9 cellular contexts compared by ENCODE assay signal in the genomic region with DNA sequence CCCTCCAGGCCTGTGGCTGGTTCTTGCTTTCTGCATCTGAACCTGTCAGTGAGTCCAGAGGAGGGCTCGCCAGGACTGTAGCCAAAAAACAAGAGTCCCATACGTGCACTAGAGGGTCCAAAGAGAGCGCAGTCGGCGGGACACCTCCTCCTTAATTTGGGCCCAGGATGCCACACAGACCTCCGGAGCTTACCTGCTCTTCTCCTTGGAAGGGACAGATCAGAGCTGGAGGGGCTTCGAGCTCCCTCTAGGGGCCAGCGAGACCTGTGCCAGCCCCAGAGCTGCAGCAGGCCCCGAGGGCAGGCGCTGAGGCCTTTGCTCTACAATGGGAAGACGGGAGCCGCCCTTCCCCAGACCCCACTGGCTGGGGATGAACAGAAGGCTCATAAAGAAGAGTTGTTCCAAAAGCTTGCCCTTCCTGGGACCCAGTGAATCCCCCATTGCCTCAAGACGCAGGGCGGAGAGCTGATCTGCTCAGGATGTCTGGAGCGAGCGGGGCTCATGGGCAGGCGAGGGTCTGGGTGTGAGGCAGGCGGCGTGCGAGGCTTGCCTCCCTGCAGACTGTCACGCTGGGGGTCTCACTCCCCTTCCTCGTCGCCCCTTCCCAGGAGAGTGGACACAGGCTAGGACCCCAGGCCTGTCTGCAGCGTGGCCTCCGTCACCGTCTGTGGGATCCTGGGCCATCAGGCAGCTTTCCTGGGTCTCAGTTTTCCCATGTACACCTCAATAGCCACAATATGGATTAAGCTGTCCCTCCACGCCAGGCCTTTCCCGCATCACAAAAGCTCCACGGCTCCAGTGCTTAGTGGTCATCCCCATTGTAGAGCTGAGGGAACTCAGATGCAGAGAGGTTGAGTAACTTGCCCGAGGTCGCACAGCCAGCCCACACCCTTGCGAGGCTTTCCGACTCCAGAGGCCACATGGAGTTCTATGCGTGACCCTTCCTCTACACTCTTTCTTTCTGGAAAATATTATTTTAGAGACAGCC. TPM values are rescaled to one million over a fixed set of nuclear protein-coding genes. Genes with fewer than 3 reads are reported as not detected.
DNase-seq lines count a peak whose midpoint lies in the region; ATAC-seq and TF ChIP-seq lines count a peak whose summit lies in the region.
"Had no signal": no experiment of that assay in that cellular context is flagged by ENCODE, and none has a peak within 500 bp of the region (broad histone marks: within the 10 kb centered on the region; RNA-seq: fewer than 3 reads in every experiment).

No MANE protein-coding gene starts in this region.

- no peaks in the 10 kb centered on the region for H3K4me1 Mint-ChIP-seq in activated CD4-positive, alpha-beta T cell treated with anti-CD3 and anti-CD28 coated beads, Interleukin-2, amount 10 ng/mL, durations not matched to agents 24 days and 14 days
- no peaks in the 10 kb centered on the region for H3K4me1 Mint-ChIP-seq in activated CD4-positive, alpha-beta T cell treated with anti-CD3 and anti-CD28 coated beads, Interleukin-2, amount 10 ng/mL, durations not matched to agents 7 days and 5 days
- H3K4me1 Mint-ChIP-seq in activated T-helper 17 cell treated with anti-CD3 and anti-CD28 coated beads, Interleukin-2, amount 50 U/mL, for 72 hours: no peaks in the 10 kb centered on the region
- H3K4me1 Mint-ChIP-seq: activated naive CD4-positive, alpha-beta T cell treated with anti-CD3 and anti-CD28 coated beads, Interleukin-2, amount 50 U/mL, for 24 hours had no signal

- 83% methylated on average over 22 of the region's 34 CpGs for WGBS in esophagus muscularis mucosa

- peak in 2 of 3 experiments; percentile 18 to 46 for TF ChIP-seq CTCF in esophagus muscularis mucosa (IDR thresholded peaks at IDR 0.05)

- peaks cover 3% of the 10 kb centered on the region for H3K27me3 Mint-ChIP-seq in activated CD4-positive, alpha-beta T cell treated with anti-CD3 and anti-CD28 coated beads, Interleukin-2, amount 10 ng/mL, durations not matched to agents 24 days and 14 days
- peaks cover 4% of the 10 kb centered on the region for H3K27me3 Mint-ChIP-seq in activated CD4-positive, alpha-beta T cell treated with anti-CD3 and anti-CD28 coated beads, Interleukin-2, amount 10 ng/mL, durations not matched to agents 7 days and 5 days
- H3K27me3 Mint-ChIP-seq in activated T-helper 17 cell treated with anti-CD3 and anti-CD28 coated beads, Interleukin-2, amount 50 U/mL, for 72 hours: peaks cover 40% of the 10 kb centered on the region

- TF ChIP-seq EP300 in esophagus muscularis mucosa (IDR thresholded peaks at IDR 0.05): no peak

- peaks cover 0 to 3% (median 0%) of the 10 kb centered on the region in 4 donors for H3K4me1 ChIP-seq in esophagus muscularis mucosa

- CTCF ChIA-PET in activated CD4-positive, alpha-beta T cell treated with anti-CD3 and anti-CD28 coated beads, Interleukin-2, amount 10 ng/mL, durations not matched to agents 7 days and 5 days (lab: Charles Lee): interaction anchor here (0.5 to 0.6 kb wide), 2 partner anchors 157 to 220 kb away, joined by 3 read pairs; no protein-coding TSS in a partner anchor

- no peak for TF ChIP-seq POLR2A in esophagus muscularis mucosa (IDR thresholded peaks at IDR 0.05; ENCODE audit: low read depth)

- H3K4me3 ChIP-seq in esophagus muscularis mucosa: no peak overlapping the region

- H3K27ac ChIP-seq in esophagus muscularis mucosa (replicated peaks in 1 of 4): no peak overlapping the region

- intact Hi-C loops in activated CD4-positive, alpha-beta T cell treated with anti-CD3 and anti-CD28 coated beads, Interleukin-2, amount 10 ng/mL, durations not matched to agents 24 days and 14 days (cut with micrococcal nuclease): loop anchor here (10.0 kb wide), 1 partner anchor 46 kb away; the partner anchor contains the start of gene VSTM2B
- intact Hi-C loops in esophagus muscularis mucosa (cut with DNase I): no loop called here

- peak; percentile 57 for DNase-seq in activated CD4-positive, alpha-beta T cell treated with anti-CD3 and anti-CD28 coated beads, Interleukin-2, amount 10 ng/mL, durations not matched to agents 24 days and 14 days
- no peak for DNase-seq in activated CD4-positive, alpha-beta T cell treated with anti-CD3 and anti-CD28 coated beads, Interleukin-2, amount 10 ng/mL, durations not matched to agents 7 days and 5 days
- DNase-seq in NCI-H1930 (lab: John Stamatoyannopoulos, UW) (peak; percentile 20 to 21), esophagus muscularis mucosa (ENCODE audit: extremely low spot score) (peak; percentile 57), globus pallidus (ENCODE audit: low spot score) (no peak)
- DNase-seq in stimulated activated CD8-positive, alpha-beta memory T cell treated with anti-CD3 and anti-CD28 coated beads, Interleukin-4, amount 100 ng/mL, for 48 hours: peak; percentile 41

- ATAC-seq in activated T-helper 17 cell treated with anti-CD3 and anti-CD28 coated beads, Interleukin-2, amount 50 U/mL, for 72 hours (replicated peaks): no peak
- ATAC-seq in HG02938 (IDR thresholded peaks at IDR 0.05; ENCODE audit: unreplicated experiment): no peak

- H3K9me3 Mint-ChIP-seq in activated CD4-positive, alpha-beta T cell treated with anti-CD3 and anti-CD28 coated beads, Interleukin-2, amount 10 ng/mL, durations not matched to agents 24 days and 14 days: peaks cover 6% of the 10 kb centered on the region
- H3K9me3 Mint-ChIP-seq in activated CD4-positive, alpha-beta T cell treated with anti-CD3 and anti-CD28 coated beads, Interleukin-2, amount 10 ng/mL, durations not matched to agents 7 days and 5 days: peaks cover 19% of the 10 kb centered on the region
- H3K9me3 Mint-ChIP-seq in activated T-helper 17 cell treated with anti-CD3 and anti-CD28 coated beads, Interleukin-2, amount 50 U/mL, for 72 hours: peaks cover 7% of the 10 kb centered on the region
- H3K9me3 Mint-ChIP-seq: activated naive CD4-positive, alpha-beta T cell treated with anti-CD3 and anti-CD28 coated beads, Interleukin-2, amount 50 U/mL, for 24 hours had no signal

- H3K36me3 ChIP-seq in esophagus muscularis mucosa: no peaks in the 10 kb centered on the region

- no peak overlapping the region for H3K4me3 Mint-ChIP-seq in activated CD4-positive, alpha-beta T cell treated with anti-CD3 and anti-CD28 coated beads, Interleukin-2, amount 10 ng/mL, durations not matched to agents 24 days and 14 days
- H3K4me3 Mint-ChIP-seq in activated CD4-positive, alpha-beta T cell treated with anti-CD3 and anti-CD28 coated beads, Interleukin-2, amount 10 ng/mL, durations not matched to agents 7 days and 5 days: no peak overlapping the region
- no peak overlapping the region for H3K4me3 Mint-ChIP-seq in activated T-helper 17 cell treated with anti-CD3 and anti-CD28 coated beads, Interleukin-2, amount 50 U/mL, for 72 hours
- H3K4me3 Mint-ChIP-seq: activated naive CD4-positive, alpha-beta T cell treated with anti-CD3 and anti-CD28 coated beads, Interleukin-2, amount 50 U/mL, for 24 hours had no signal

- no peak overlapping the region for H3K27ac Mint-ChIP-seq in activated CD4-positive, alpha-beta T cell treated with anti-CD3 and anti-CD28 coated beads, Interleukin-2, amount 10 ng/mL, durations not matched to agents 24 days and 14 days
- no peak overlapping the region for H3K27ac Mint-ChIP-seq in activated CD4-positive, alpha-beta T cell treated with anti-CD3 and anti-CD28 coated beads, Interleukin-2, amount 10 ng/mL, durations not matched to agents 7 days and 5 days
- H3K27ac Mint-ChIP-seq in activated T-helper 17 cell treated with anti-CD3 and anti-CD28 coated beads, Interleukin-2, amount 50 U/mL, for 72 hours: no peak overlapping the region
- H3K27ac Mint-ChIP-seq: activated naive CD4-positive, alpha-beta T cell treated with anti-CD3 and anti-CD28 coated beads, Interleukin-2, amount 50 U/mL, for 24 hours had no signal

- POLR2A ChIA-PET in activated CD4-positive, alpha-beta T cell treated with anti-CD3 and anti-CD28 coated beads, Interleukin-2, amount 10 ng/mL, durations not matched to agents 7 days and 5 days (lab: Charles Lee): no interaction called here

- no peaks in the 10 kb centered on the region for H3K9me3 ChIP-seq in esophagus muscularis mucosa

- no peaks in the 10 kb centered on the region for H3K36me3 Mint-ChIP-seq in activated CD4-positive, alpha-beta T cell treated with anti-CD3 and anti-CD28 coated beads, Interleukin-2, amount 10 ng/mL, durations not matched to agents 24 days and 14 days (ENCODE audit: low read depth)
- H3K36me3 Mint-ChIP-seq in activated CD4-positive, alpha-beta T cell treated with anti-CD3 and anti-CD28 coated beads, Interleukin-2, amount 10 ng/mL, durations not matched to agents 7 days and 5 days (ENCODE audit: low read depth): no peaks in the 10 kb centered on the region
- no peaks in the 10 kb centered on the region for H3K36me3 Mint-ChIP-seq in activated T-helper 17 cell treated with anti-CD3 and anti-CD28 coated beads, Interleukin-2, amount 50 U/mL, for 72 hours (ENCODE audit: low read depth)
- H3K36me3 Mint-ChIP-seq: activated naive CD4-positive, alpha-beta T cell treated with anti-CD3 and anti-CD28 coated beads, Interleukin-2, amount 50 U/mL, for 24 hours had no signal

- peaks cover 0 to 30% (median 0%) of the 10 kb centered on the region in 4 donors for H3K27me3 ChIP-seq in esophagus muscularis mucosa

RNA-seq across cellular contexts. Expression of gene VSTM2B, which starts 46.9 kb away (rescaled TPM):
- total RNA-seq in activated CD4-positive, alpha-beta T cell treated with anti-CD3 and anti-CD28 coated beads, Interleukin-2, amount 10 ng/mL, durations not matched to agents 24 days and 14 days: not detected in 2 replicates
- not detected for total RNA-seq in activated CD4-positive, alpha-beta T cell treated with anti-CD3 and anti-CD28 coated beads, Interleukin-2, amount 10 ng/mL, durations not matched to agents 7 days and 5 days
- total RNA-seq in esophagus muscularis mucosa: under 1 TPM in 2 of 4 donors, not detected in 2; 0.23 to 0.33 TPM
- total RNA-seq in activated T-helper 17 cell treated with anti-CD3 and anti-CD28 coated beads, Interleukin-2, amount 50 U/mL, for 72 hours: not detected

Comparison
In these comparisons a context has a peak if more than half of its experiments do, and no peak if none do; other contexts are left out.
1. DNase-seq: peak in activated CD4-positive, alpha-beta T cell treated with anti-CD3 and anti-CD28 coated beads, Interleukin-2, amount 10 ng/mL, durations not matched to agents 24 days and 14 days (single experiment), NCI-H1930 (2 of 2), esophagus muscularis mucosa (single experiment) and stimulated activated CD8-positive, alpha-beta memory T cell treated with anti-CD3 and anti-CD28 coated beads, Interleukin-4, amount 100 ng/mL, for 48 hours (single experiment); none in activated CD4-positive, alpha-beta T cell treated with anti-CD3 and anti-CD28 coated beads, Interleukin-2, amount 10 ng/mL, durations not matched to agents 7 days and 5 days (single experiment) and globus pallidus (single experiment).